In genomic region chrX:40406330-40406859, GRCh38 we compare ENCODE assay signal across 17 cellular contexts.
DNase-seq lines count a peak whose midpoint lies in the region; ATAC-seq, FAIRE-seq and TF ChIP-seq lines count a peak whose summit lies in the region.
"Had no signal": no experiment of that assay in that cellular context is flagged by ENCODE, and none has a peak within 500 bp of the region (broad histone marks: within the 10 kb centered on the region; RNA-seq: fewer than 3 reads in every experiment).

No MANE protein-coding gene starts in this region.

- H4K12ac ChIP-seq in trophoblast cell (ENCODE audit: low read depth, low read length) = no peak overlapping the region

- no peak overlapping the region for H3K4ac ChIP-seq in trophoblast cell (ENCODE audit: low read depth, low read length)

- no peaks in the 10 kb centered on the region for H3K79me1 ChIP-seq in trophoblast cell (ENCODE audit: low read length)

- no peak overlapping the region for H3K27ac Mint-ChIP-seq in T-helper 2 cell treated with Interferon-gamma antibody and Interleukin-4, amounts not matched to agents 5 μg/mL and 100 μg/mL, for 36 hours
- H3K27ac Mint-ChIP-seq: activated naive CD4-positive, alpha-beta T cell treated with anti-CD3 and anti-CD28 coated beads, Interleukin-2, amount 50 U/mL, for 24 hours had no signal

- H2AK5ac ChIP-seq in trophoblast cell (ENCODE audit: low read length) = no peak overlapping the region

- H2BK12ac ChIP-seq in trophoblast cell (ENCODE audit: low read length) = no peak overlapping the region

- H3K9ac ChIP-seq in trophoblast cell (ENCODE audit: low read length) = no peak overlapping the region

- no peak overlapping the region for H3K4me3 Mint-ChIP-seq in T-helper 2 cell treated with Interferon-gamma antibody and Interleukin-4, amounts not matched to agents 5 μg/mL and 100 μg/mL, for 36 hours
- H3K4me3 Mint-ChIP-seq: activated naive CD4-positive, alpha-beta T cell treated with anti-CD3 and anti-CD28 coated beads, Interleukin-2, amount 50 U/mL, for 24 hours had no signal

- FAIRE-seq in GM12892 (lab: Jason Lieb, UNC) = peak; percentile 70
- FAIRE-seq: endometrium, kidney had no signal

- no peak overlapping the region for H4K8ac ChIP-seq in trophoblast cell (ENCODE audit: low read depth, low read length)

- no peak overlapping the region for H3K27ac ChIP-seq in trophoblast cell (ENCODE audit: low read depth, low read length)
- H3K27ac ChIP-seq: uterus had no signal

- H3K4me1 ChIP-seq in trophoblast cell (ENCODE audit: control insufficient read depth in 1 of 2, insufficient read depth in 2 of 2, low read length in 2 of 2) = no peaks in the 10 kb centered on the region
- H3K4me1 ChIP-seq: BE2C, uterus had no signal

- no peak overlapping the region for H2AFZ ChIP-seq in trophoblast cell (ENCODE audit: insufficient read depth, low read length, poor library complexity)

- no CpG with 5 or more reads among the region's 4 CpGs for WGBS in trophoblast cell (ENCODE audit: extremely low coverage, insufficient coverage, insufficient read length)

- no peaks in the 10 kb centered on the region for H3K36me3 Mint-ChIP-seq in T-helper 2 cell treated with Interferon-gamma antibody and Interleukin-4, amounts not matched to agents 5 μg/mL and 100 μg/mL, for 36 hours (ENCODE audit: low read depth)
- H3K36me3 Mint-ChIP-seq: activated naive CD4-positive, alpha-beta T cell treated with anti-CD3 and anti-CD28 coated beads, Interleukin-2, amount 50 U/mL, for 24 hours had no signal

- no peak overlapping the region for H3K14ac ChIP-seq in trophoblast cell (ENCODE audit: low read length)

- H3K27me3 Mint-ChIP-seq in T-helper 2 cell treated with Interferon-gamma antibody and Interleukin-4, amounts not matched to agents 5 μg/mL and 100 μg/mL, for 36 hours (ENCODE audit: low read depth) = no peaks in the 10 kb centered on the region
- H3K27me3 Mint-ChIP-seq: activated naive CD4-positive, alpha-beta T cell treated with anti-CD3 and anti-CD28 coated beads, Interleukin-2, amount 50 U/mL, for 24 hours had no signal

- H2BK5ac ChIP-seq in trophoblast cell (ENCODE audit: low read depth, low read length, poor library complexity) = no peak overlapping the region

- H4K91ac ChIP-seq in trophoblast cell (ENCODE audit: low read depth, low read length) = no peak overlapping the region

- no peak overlapping the region for H2BK120ac ChIP-seq in trophoblast cell (ENCODE audit: insufficient read depth, low read length, poor library complexity)

- H3K79me2 ChIP-seq in trophoblast cell (ENCODE audit: control insufficient read depth, insufficient read depth, low read length, poor library complexity) = no peaks in the 10 kb centered on the region

- H3K4me1 Mint-ChIP-seq in T-helper 2 cell treated with Interferon-gamma antibody and Interleukin-4, amounts not matched to agents 5 μg/mL and 100 μg/mL, for 36 hours (ENCODE audit: low read depth) = no peaks in the 10 kb centered on the region
- H3K4me1 Mint-ChIP-seq: activated naive CD4-positive, alpha-beta T cell treated with anti-CD3 and anti-CD28 coated beads, Interleukin-2, amount 50 U/mL, for 24 hours had no signal

- H3K9me3 ChIP-seq in trophoblast cell (ENCODE audit: insufficient read depth, low read depth, low read length) = no peaks in the 10 kb centered on the region
- H3K9me3 ChIP-seq: BE2C, uterus had no signal

- no peaks in the 10 kb centered on the region for H3K36me3 ChIP-seq in trophoblast cell (ENCODE audit: control insufficient read depth in 1 of 2, insufficient read depth in 2 of 2, low read length in 2 of 2)
- H3K36me3 ChIP-seq: BE2C, uterus had no signal

- ATAC-seq in HG02798 (IDR thresholded peaks at IDR 0.05; ENCODE audit: poor library complexity, unreplicated experiment) = peak; percentile 34
- ATAC-seq in GM21526 (IDR thresholded peaks at IDR 0.05; ENCODE audit: low FRiP score, unreplicated experiment) = no peak

- no peak overlapping the region for H3K18ac ChIP-seq in trophoblast cell (ENCODE audit: low read length)

- H3K9me3 Mint-ChIP-seq in T-helper 2 cell treated with Interferon-gamma antibody and Interleukin-4, amounts not matched to agents 5 μg/mL and 100 μg/mL, for 36 hours = peaks cover 5% of the 10 kb centered on the region
- H3K9me3 Mint-ChIP-seq: activated naive CD4-positive, alpha-beta T cell treated with anti-CD3 and anti-CD28 coated beads, Interleukin-2, amount 50 U/mL, for 24 hours had no signal

- H3K4me2 ChIP-seq in trophoblast cell (ENCODE audit: low read length) = no peak overlapping the region

- no peak for TF ChIP-seq POLR2A in GM12892 (IDR thresholded peaks at IDR 0.05; ENCODE audit: low read depth, low read length)

- H3K4me3 ChIP-seq in trophoblast cell (ENCODE audit: low read depth, low read length) = no peak overlapping the region
- H3K4me3 ChIP-seq: uterus had no signal

- no peaks in the 10 kb centered on the region for H3K27me3 ChIP-seq in trophoblast cell (ENCODE audit: insufficient read depth, low read length)
- H3K27me3 ChIP-seq: BE2C, uterus had no signal

- H3K23ac ChIP-seq in trophoblast cell (ENCODE audit: low read length) = no peak overlapping the region

- no peak for DNase-seq in GM12892 (ENCODE audit: insufficient read length)
- DNase-seq in NOMO-1 treated with dmso at 0.1 percent for 144 hours (lab: John Stamatoyannopoulos, UW; ENCODE audit: unreplicated experiment) = peak; percentile 89
- peak; percentile 44 to 72 for DNase-seq in trophoblast cell
- no peak for DNase-seq in NCI-H128 (lab: John Stamatoyannopoulos, UW; ENCODE audit: unreplicated experiment)
- no peak for DNase-seq in effector CD8-positive, alpha-beta T cell (lab: John Stamatoyannopoulos, UW)
- DNase-seq in T-helper 2 cell treated with Interferon-gamma antibody and Interleukin-4, amounts not matched to agents 5 μg/mL and 100 μg/mL, for 36 hours (ENCODE audit: low spot score) = no peak
- DNase-seq: activated CD4-positive, CD25-positive, alpha-beta regulatory T cell; BE2C; IMR-90; kidney; NCI-H1694; NCI-H774; uterus had no signal

Comparison
In these comparisons a context has a peak if more than half of its experiments do, and no peak if none do; other contexts are left out.
1. DNase-seq: peak in NOMO-1 treated with dmso at 0.1 percent for 144 hours (single experiment) and trophoblast cell (2 of 2); none in GM12892 (single experiment), NCI-H128 (single experiment), effector CD8-positive, alpha-beta T cell (single experiment) and T-helper 2 cell treated with Interferon-gamma antibody and Interleukin-4, amounts not matched to agents 5 μg/mL and 100 μg/mL, for 36 hours (single experiment).